In genomic region chr6:13523826-13524622, GRCh38 we compare ENCODE assay signal across 17 cellular contexts. TPM values are rescaled to one million over a fixed set of nuclear protein-coding genes. Genes with fewer than 3 reads are reported as not detected.
DNase-seq lines count a peak whose midpoint lies in the region; ATAC-seq, FAIRE-seq and TF ChIP-seq lines count a peak whose summit lies in the region.
"Had no signal": no experiment of that assay in that cellular context is flagged by ENCODE, and none has a peak within 500 bp of the region (broad histone marks: within the 10 kb centered on the region; RNA-seq: fewer than 3 reads in every experiment).

No MANE protein-coding gene starts in this region.

- H2AFZ ChIP-seq in HepG2 (ENCODE audit: low read length): no peak overlapping the region

- H3K27ac Mint-ChIP-seq in activated CD4-positive, alpha-beta memory T cell treated with anti-CD3 and anti-CD28 coated beads for 36 hours: no peak overlapping the region
- H3K27ac Mint-ChIP-seq: endodermal cell had no signal

- H3K79me2 ChIP-seq in HepG2 (ENCODE audit: insufficient read depth, low read length): no peaks in the 10 kb centered on the region

- no TSS peak for BruUV-seq in HepG2 (replicated peaks; lab: Mats Ljungman, UMichigan)

- FAIRE-seq in HepG2 (lab: Jason Lieb, UNC): no peak
- FAIRE-seq: H1, RCC 7860 had no signal

- H3K4me1 ChIP-seq in HepG2 (ENCODE audit: insufficient read depth, low read length) (peaks cover 14% of the 10 kb centered on the region; the same call in 1 of the 2 replicates), right lobe of liver (no peaks in the 10 kb centered on the region)

- DNase-seq in HepG2 (ENCODE audit: low spot score) (no peak), right lobe of liver (no peak), SK-N-MC (ENCODE audit: low read depth, low spot score) (peak; percentile 42), myocyte (ENCODE audit: low read depth) (peak; percentile 86), Ammon's horn (ENCODE audit: low spot score) (no peak), NCI-H345 (lab: John Stamatoyannopoulos, UW) (no peak), SIG-M5 (lab: John Stamatoyannopoulos, UW) (no peak)
- DNase-seq in activated CD4-positive, alpha-beta memory T cell treated with anti-CD3 and anti-CD28 coated beads for 36 hours: no peak
- DNase-seq: activated effector memory CD4-positive, alpha-beta T cell treated with Interleukin-2 at 50 U/mL for 16 hours; endodermal cell; GF-D8; hypothalamus; NCI-H1436; NCI-H526 treated with DMSO at 0.1 percent for 48 hours; posterior cingulate gyrus had no signal

- CTCF ChIA-PET in HepG2 (lab: Yijun Ruan, JAX; ENCODE audit: low intra/inter-chr PET ratio, low total read pairs): no interaction called here
- CTCF ChIA-PET in activated CD4-positive, alpha-beta memory T cell treated with anti-CD3 and anti-CD28 coated beads for 36 hours (lab: Charles Lee): no interaction called here

- TF ChIP-seq POLR2A in HepG2 (IDR thresholded peaks at IDR 0.05; ENCODE audit: insufficient read depth in 1 of 2, low read depth in 2 of 2, low read length in 2 of 2) (no peak), right lobe of liver (IDR thresholded peaks at IDR 0.05) (no peak)

- intact Hi-C loops in HepG2 (cut with micrococcal nuclease; ENCODE audit: unreplicated experiment): no loop called here
- intact Hi-C loops in right lobe of liver (cut with DNase I): no loop called here
- intact Hi-C loops in activated CD4-positive, alpha-beta memory T cell treated with anti-CD3 and anti-CD28 coated beads for 36 hours (cut with micrococcal nuclease): no loop called here

- TF ChIP-seq CTCF in HepG2 (CRISPR knock-in tag; IDR thresholded peaks at IDR 0.05) (no peak), right lobe of liver (IDR thresholded peaks at IDR 0.05) (no peak)

- H3K4me3 ChIP-seq in HepG2 (replicated peaks in 1 of 3; ENCODE audit: insufficient read depth in 1 of 3, low read depth in 2 of 3, low read length in 3 of 3) (no peak overlapping the region), right lobe of liver (no peak overlapping the region), SK-N-MC (0 out of 2 replicates have a peak overlapping the region, but pooled peaks have one; percentile 17)

- H3K27me3 Mint-ChIP-seq in activated CD4-positive, alpha-beta memory T cell treated with anti-CD3 and anti-CD28 coated beads for 36 hours: peaks cover 4% of the 10 kb centered on the region

- H3K4me2 ChIP-seq in HepG2 (ENCODE audit: low read depth, low read length): no peak overlapping the region

- WGBS in HepG2 (ENCODE audit: low lambda C conversion rate): 32% methylated on average over 10 of the region's 11 CpGs
- WGBS in right lobe of liver (ENCODE audit: insufficient coverage, low coverage, low lambda C conversion rate, missing lambda C conversion rate): 76% methylated on average over 6 of the region's 11 CpGs

- TF ChIP-seq EP300 in HepG2 (IDR thresholded peaks at IDR 0.05; ENCODE audit: low read depth in 2 of 2, low read length in 2 of 2): no peak
- no peak for TF ChIP-seq EP300 in HepG2 (CRISPR knock-in tag; IDR thresholded peaks at IDR 0.05; ENCODE audit: borderline replicate concordance)

- ATAC-seq in HepG2 (peak; percentile 66), right lobe of liver (no peak)

- no peaks in the 10 kb centered on the region for H3K9me3 Mint-ChIP-seq in activated CD4-positive, alpha-beta memory T cell treated with anti-CD3 and anti-CD28 coated beads for 36 hours
- H3K9me3 Mint-ChIP-seq: endodermal cell had no signal

- in situ Hi-C loops in HepG2 (cut with HindIII; ENCODE audit: extremely low pct_ligation_motif_present, low pct_unique_long_range_greater_than_20kb): no loop called here

- POLR2A ChIA-PET in HepG2 (lab: Yijun Ruan, JAX): no interaction called here
- POLR2A ChIA-PET in activated CD4-positive, alpha-beta memory T cell treated with anti-CD3 and anti-CD28 coated beads for 36 hours (lab: Charles Lee): no interaction called here

- no peak for TF ChIP-seq RAD21 in HepG2 (CRISPR knock-in tag; IDR thresholded peaks at IDR 0.05)

- H3K36me3 Mint-ChIP-seq in activated CD4-positive, alpha-beta memory T cell treated with anti-CD3 and anti-CD28 coated beads for 36 hours: no peaks in the 10 kb centered on the region

- H3K27ac ChIP-seq in HepG2 (ENCODE audit: extremely low read length, insufficient read depth, low read length) (no peak overlapping the region), right lobe of liver (no peak overlapping the region), SK-N-MC (no peak overlapping the region)

- no peak overlapping the region for H3K4me3 Mint-ChIP-seq in activated CD4-positive, alpha-beta memory T cell treated with anti-CD3 and anti-CD28 coated beads for 36 hours
- H3K4me3 Mint-ChIP-seq: endodermal cell had no signal

- no peak overlapping the region for H3K9ac ChIP-seq in HepG2 (ENCODE audit: insufficient read depth, low read depth, low read length)
- no peak overlapping the region for H3K9ac ChIP-seq in SK-N-MC (ENCODE audit: insufficient read length)

- H3K4me1 Mint-ChIP-seq in activated CD4-positive, alpha-beta memory T cell treated with anti-CD3 and anti-CD28 coated beads for 36 hours (ENCODE audit: low read depth): no peaks in the 10 kb centered on the region

- H4K20me1 ChIP-seq in HepG2 (ENCODE audit: insufficient read depth, low read length): no peaks in the 10 kb centered on the region

- H3K9me3 ChIP-seq in HepG2 (ENCODE audit: low read length) (no peaks in the 10 kb centered on the region), right lobe of liver (no peaks in the 10 kb centered on the region), SK-N-MC (ENCODE audit: low read depth, low read length) (no peaks in the 10 kb centered on the region)

- H3K27me3 ChIP-seq in HepG2 (ENCODE audit: control insufficient read depth in 1 of 2, insufficient read depth in 2 of 2, low read length in 2 of 2) (peaks cover 0 to 14% of the 10 kb centered on the region in 2 experiments; a peak in 2 of 5 replicates), right lobe of liver (no peaks in the 10 kb centered on the region)

- H3K36me3 ChIP-seq in HepG2 (replicated peaks in 1 of 2; ENCODE audit: control insufficient read depth in 1 of 2, insufficient read depth in 2 of 2, low read length in 2 of 2) (no peaks in the 10 kb centered on the region), right lobe of liver (no peaks in the 10 kb centered on the region), SK-N-MC (ENCODE audit: insufficient read depth, low read length) (no peaks in the 10 kb centered on the region)

RNA-seq across cellular contexts. Expression of gene GFOD1, which starts 36.6 kb away (rescaled TPM):
- total RNA-seq in HepG2 (2016; rRNA removed; fragmentation: Illumina TruSeq; extraction: Trizol) (6.4 TPM in 2 replicates), right lobe of liver (1 to 10 TPM; 5.4 to 8.5 (median 7.5) TPM), myocyte (2.3 and 2.8 TPM in 2 replicates)
- 1.1 TPM in 2 replicates for total RNA-seq in HepG2 (2016; cell fraction: cytosol; rRNA removed; fragmentation: Illumina TruSeq; extraction: Trizol; ENCODE audit: low read depth)
- total RNA-seq in HepG2 (2016; cell fraction: insoluble cytoplasmic fraction; rRNA removed; fragmentation: Illumina TruSeq; extraction: Trizol): 5.1 and 7.1 TPM in 2 replicates
- total RNA-seq in HepG2 (2016; cell fraction: membrane; rRNA removed; fragmentation: Illumina TruSeq; extraction: Trizol): 3.3 and 3.7 TPM in 2 replicates
- total RNA-seq in HepG2 (2016; cell fraction: nucleus; rRNA removed; fragmentation: Illumina TruSeq; extraction: Trizol): 11.3 and 14.8 TPM in 2 replicates
- polyA plus RNA-seq in HepG2 (2011; rRNA removed): 1.8 and 1.9 TPM in 2 replicates
- polyA plus RNA-seq in HepG2 (2011; cell fraction: cytosol; rRNA removed): 1.1 and 1.2 TPM in 2 replicates
- polyA plus RNA-seq in HepG2 (2011; cell fraction: nucleus; rRNA removed): 3.9 TPM in 2 replicates
- polyA plus RNA-seq in HepG2 (2012): 0.56 and 0.64 TPM in 2 replicates
- polyA plus RNA-seq in HepG2 (2016; cell fraction: cytosol; fragmentation: Illumina TruSeq; extraction: Trizol; ENCODE audit: low read depth): 0.99 and 1.2 TPM in 2 replicates
- polyA plus RNA-seq in HepG2 (2016; cell fraction: insoluble cytoplasmic fraction; fragmentation: Illumina TruSeq; extraction: Trizol; ENCODE audit: low read depth): 2.9 and 3.7 TPM in 2 replicates
- 2.2 and 2.5 TPM in 2 replicates for polyA plus RNA-seq in HepG2 (2016; cell fraction: membrane; fragmentation: Illumina TruSeq; extraction: Trizol; ENCODE audit: low read depth)
- polyA plus RNA-seq in HepG2 (2016; cell fraction: nucleus; fragmentation: Illumina TruSeq; extraction: Trizol; ENCODE audit: insufficient read depth, low read depth): 8.2 and 9.4 TPM in 2 replicates
- polyA minus RNA-seq in HepG2 (2011; rRNA and poly(A)+ RNA removed; ENCODE audit: low replicate concordance): 10.2 and 14.8 TPM in 2 replicates
- 1.8 and 2.1 TPM in 2 replicates for polyA minus RNA-seq in HepG2 (2011; cell fraction: cytosol; rRNA and poly(A)+ RNA removed)
- 6.7 and 7.7 TPM in 2 replicates for polyA minus RNA-seq in HepG2 (2011; cell fraction: nucleus; rRNA and poly(A)+ RNA removed)
- 1.7 TPM for polyA plus RNA-seq in myocyte (2012)
- total RNA-seq in activated CD4-positive, alpha-beta memory T cell treated with anti-CD3 and anti-CD28 coated beads for 36 hours: 1 to 10 TPM; 2.3 to 2.4 TPM

RNA-seq across cellular contexts. Expression of gene SIRT5, which starts 50.4 kb away (rescaled TPM):
- total RNA-seq in HepG2 (2016; rRNA removed; fragmentation: Illumina TruSeq; extraction: Trizol) (16.6 and 21.8 TPM in 2 replicates), right lobe of liver (10 to 100 TPM in 4 of 6 experiments, 1 to 10 TPM in 2; 9.3 to 28.3 (median 15.5) TPM), myocyte (5.7 and 6.9 TPM in 2 replicates)
- total RNA-seq in HepG2 (2016; cell fraction: cytosol; rRNA removed; fragmentation: Illumina TruSeq; extraction: Trizol; ENCODE audit: low read depth): 21.9 and 28.4 TPM in 2 replicates
- 17.2 TPM in 2 replicates for total RNA-seq in HepG2 (2016; cell fraction: insoluble cytoplasmic fraction; rRNA removed; fragmentation: Illumina TruSeq; extraction: Trizol)
- total RNA-seq in HepG2 (2016; cell fraction: membrane; rRNA removed; fragmentation: Illumina TruSeq; extraction: Trizol): 17.8 and 18.2 TPM in 2 replicates
- 13.1 and 16.9 TPM in 2 replicates for total RNA-seq in HepG2 (2016; cell fraction: nucleus; rRNA removed; fragmentation: Illumina TruSeq; extraction: Trizol)
- 13.4 and 14.1 TPM in 2 replicates for polyA plus RNA-seq in HepG2 (2011; rRNA removed)
- 8.8 and 9.0 TPM in 2 replicates for polyA plus RNA-seq in HepG2 (2011; cell fraction: cytosol; rRNA removed)
- polyA plus RNA-seq in HepG2 (2011; cell fraction: nucleus; rRNA removed): 20.2 and 21.9 TPM in 2 replicates
- 10.3 and 16.7 TPM in 2 replicates for polyA plus RNA-seq in HepG2 (2012)
- 4.9 and 5.9 TPM in 2 replicates for polyA plus RNA-seq in HepG2 (2016; cell fraction: cytosol; fragmentation: Illumina TruSeq; extraction: Trizol; ENCODE audit: low read depth)
- 19.7 and 19.8 TPM in 2 replicates for polyA plus RNA-seq in HepG2 (2016; cell fraction: insoluble cytoplasmic fraction; fragmentation: Illumina TruSeq; extraction: Trizol; ENCODE audit: low read depth)
- 8.4 and 10.3 TPM in 2 replicates for polyA plus RNA-seq in HepG2 (2016; cell fraction: membrane; fragmentation: Illumina TruSeq; extraction: Trizol; ENCODE audit: low read depth)
- 27.2 and 27.6 TPM in 2 replicates for polyA plus RNA-seq in HepG2 (2016; cell fraction: nucleus; fragmentation: Illumina TruSeq; extraction: Trizol; ENCODE audit: insufficient read depth, low read depth)
- polyA minus RNA-seq in HepG2 (2011; rRNA and poly(A)+ RNA removed; ENCODE audit: low replicate concordance): 5.4 and 6.8 TPM in 2 replicates
- polyA minus RNA-seq in HepG2 (2011; cell fraction: cytosol; rRNA and poly(A)+ RNA removed): 6.1 and 6.7 TPM in 2 replicates
- 16.8 and 17.6 TPM in 2 replicates for polyA minus RNA-seq in HepG2 (2011; cell fraction: nucleus; rRNA and poly(A)+ RNA removed)
- 6.1 TPM for polyA plus RNA-seq in myocyte (2012)
- total RNA-seq in activated CD4-positive, alpha-beta memory T cell treated with anti-CD3 and anti-CD28 coated beads for 36 hours: 10 to 100 TPM in 1 of 2 experiments, 1 to 10 TPM in 1; 9.9 to 10.4 TPM

Comparison
In these comparisons a context has a peak if more than half of its experiments do, and no peak if none do; other contexts are left out.
1. DNase-seq: peak in SK-N-MC (single experiment) and myocyte (single experiment); none in HepG2 (single experiment), right lobe of liver (0 of 3), activated CD4-positive, alpha-beta memory T cell treated with anti-CD3 and anti-CD28 coated beads for 36 hours (single experiment), Ammon's horn (single experiment), NCI-H345 (single experiment) and SIG-M5 (single experiment).